ENCODE assay signal across 8 cellular contexts in genomic region chr12:62466596-62467411, GRCh38. TPM values are rescaled to one million over a fixed set of nuclear protein-coding genes. Genes with fewer than 3 reads are reported as not detected.
DNase-seq lines count a peak whose midpoint lies in the region; ATAC-seq and TF ChIP-seq lines count a peak whose summit lies in the region.

Gene MON2 (plus strand): TSS chr12:62466826. CDS start chr12:62467208, 382 bp downstream.

- peaks cover 9 to 31% (median 20%) of the 10 kb centered on the region in 4 donors for H3K4me1 Mint-ChIP-seq in naive thymus-derived CD8-positive, alpha-beta T cell
- H3K4me1 Mint-ChIP-seq in stimulated activated naive B cell treated with anti-CD40 and anti-IgM and Interleukin-4, amounts not matched to agents 10 μg/mL and 1 μg/mL and 100 μg/mL, for 72 hours = peaks cover 9 to 12% of the 10 kb centered on the region in 2 donors

- peaks cover 0 to 20% (median 6%) of the 10 kb centered on the region in 9 donors for H3K9me3 Mint-ChIP-seq in naive thymus-derived CD8-positive, alpha-beta T cell
- peaks cover 5 to 8% of the 10 kb centered on the region in 2 donors for H3K9me3 Mint-ChIP-seq in stimulated activated naive B cell treated with anti-CD40 and anti-IgM and Interleukin-4, amounts not matched to agents 10 μg/mL and 1 μg/mL and 100 μg/mL, for 72 hours

- H3K36me3 ChIP-seq in DND-41 (ENCODE audit: insufficient read depth, low read length) (peaks cover 12% of the 10 kb centered on the region; the same call in 1 of the 2 replicates), Karpas-422 (ENCODE audit: insufficient read depth, low read length) (peaks cover 4% of the 10 kb centered on the region; the same call in 1 of the 2 replicates)

- peak within 1 kb of the TSS; percentile 74 for H3K4me2 ChIP-seq in DND-41 (ENCODE audit: insufficient read depth, low read length)
- H3K4me2 ChIP-seq in Karpas-422 (ENCODE audit: low read depth, low read length, poor library complexity, severe bottlenecking) = peak within 1 kb of the TSS; percentile 99

- no peaks in the 10 kb centered on the region for H3K9me2 ChIP-seq in Karpas-422 (replicated peaks; ENCODE audit: insufficient read depth, low read length)

- H4K20me1 ChIP-seq in DND-41 (ENCODE audit: insufficient read depth, low read length) (0 out of 2 replicates have a peak, but pooled peaks cover 2% of the 10 kb centered on the region), Karpas-422 (ENCODE audit: insufficient read depth, low read depth, low read length) (peaks cover 8% of the 10 kb centered on the region; the same call in 1 of the 2 replicates)

- ATAC-seq in DND-41 (ENCODE audit: insufficient read depth, low read depth) = peak; percentile 96
- ATAC-seq in GM21825 (IDR thresholded peaks at IDR 0.05; ENCODE audit: unreplicated experiment) = peak; percentile 99
- ATAC-seq in naive thymus-derived CD8-positive, alpha-beta T cell = peak; percentile 92 to 95
- ATAC-seq in stimulated activated naive B cell treated with anti-CD40 and anti-IgM and Interleukin-4, amounts not matched to agents 10 μg/mL and 1 μg/mL and 100 μg/mL, for 72 hours (replicated peaks) = peak; percentile 99

- DNase-seq in DND-41 (peak; percentile 88), Karpas-422 (peak; percentile 95), RPMI8226 (peak; percentile 91), fibroblast of gingiva (ENCODE audit: low read depth) (peak; percentile 82)
- peak; percentile 65 to 80 for DNase-seq in activated T-helper 1 cell treated with anti-CD3 and anti-CD28 coated beads, Interleukin-2, amount 50 U/mL, for 16 hours (ENCODE audit: low read depth in 1 of 2, low spot score in 1 of 2)
- peak; percentile 81 to 92 (median 84) for DNase-seq in naive thymus-derived CD8-positive, alpha-beta T cell
- DNase-seq in stimulated activated naive B cell treated with anti-CD40 and anti-IgM and Interleukin-4, amounts not matched to agents 10 μg/mL and 1 μg/mL and 100 μg/mL, for 72 hours = peak; percentile 83

- peaks cover 0 to 3% (median 0%) of the 10 kb centered on the region in 5 donors for H3K27me3 Mint-ChIP-seq in naive thymus-derived CD8-positive, alpha-beta T cell
- no peaks in the 10 kb centered on the region for H3K27me3 Mint-ChIP-seq in stimulated activated naive B cell treated with anti-CD40 and anti-IgM and Interleukin-4, amounts not matched to agents 10 μg/mL and 1 μg/mL and 100 μg/mL, for 72 hours

- H3K9ac ChIP-seq in DND-41 (ENCODE audit: low read depth, low read length) = peak within 1 kb of the TSS; percentile 96
- H3K9ac ChIP-seq in Karpas-422 (ENCODE audit: low read length) = peak within 1 kb of the TSS; percentile 97

- peak within 1 kb of the TSS; percentile 93 to 98 (median 96) for H3K27ac Mint-ChIP-seq in naive thymus-derived CD8-positive, alpha-beta T cell
- peak within 1 kb of the TSS; percentile 99 for H3K27ac Mint-ChIP-seq in stimulated activated naive B cell treated with anti-CD40 and anti-IgM and Interleukin-4, amounts not matched to agents 10 μg/mL and 1 μg/mL and 100 μg/mL, for 72 hours

- peak within 1 kb of the TSS; percentile 88 to 98 (median 92) for H3K4me3 Mint-ChIP-seq in naive thymus-derived CD8-positive, alpha-beta T cell
- peak within 1 kb of the TSS; percentile 88 to 98 for H3K4me3 Mint-ChIP-seq in stimulated activated naive B cell treated with anti-CD40 and anti-IgM and Interleukin-4, amounts not matched to agents 10 μg/mL and 1 μg/mL and 100 μg/mL, for 72 hours

- H3K79me2 ChIP-seq in DND-41 (ENCODE audit: insufficient read depth, low read length) (peaks cover 60% of the 10 kb centered on the region), Karpas-422 (ENCODE audit: low read length) (peaks cover 54% of the 10 kb centered on the region)

- H3K27me3 ChIP-seq in DND-41 (ENCODE audit: insufficient read depth, low read length, poor library complexity) (no peaks in the 10 kb centered on the region), Karpas-422 (ENCODE audit: low read length) (no peaks in the 10 kb centered on the region)

- H3K36me3 Mint-ChIP-seq in naive thymus-derived CD8-positive, alpha-beta T cell = peaks cover 0 to 11% (median 5%) of the 10 kb centered on the region in 3 donors
- no peaks in the 10 kb centered on the region for H3K36me3 Mint-ChIP-seq in stimulated activated naive B cell treated with anti-CD40 and anti-IgM and Interleukin-4, amounts not matched to agents 10 μg/mL and 1 μg/mL and 100 μg/mL, for 72 hours

- H3K27ac ChIP-seq in DND-41 (ENCODE audit: low read length) (peak within 1 kb of the TSS; percentile 78), Karpas-422 (ENCODE audit: low read length) (peak within 1 kb of the TSS; percentile 30; the same call in 1 of the 2 replicates)

- peak; percentile 9 for TF ChIP-seq CTCF in DND-41 (IDR thresholded peaks at IDR 0.05; ENCODE audit: borderline replicate concordance, extremely low read depth, low read length, poor library complexity, severe bottlenecking)

- POLR2A ChIA-PET in naive thymus-derived CD8-positive, alpha-beta T cell (lab: Charles Lee) = interaction anchor here (0.6 to 2.0 kb wide), 5 partner anchors 9 to 207 kb away, joined by 3 to 21 read pairs (median 5); partner anchors contain the start of gene USP15

- no peaks in the 10 kb centered on the region for H3K9me3 ChIP-seq in DND-41 (ENCODE audit: insufficient read depth, low read length, severe bottlenecking)
- peaks cover 5% of the 10 kb centered on the region; the same call in 1 of the 2 replicates for H3K9me3 ChIP-seq in Karpas-422 (ENCODE audit: low read length)

- peaks cover 38% of the 10 kb centered on the region for H3K4me1 ChIP-seq in DND-41 (ENCODE audit: insufficient read depth, low read length)
- H3K4me1 ChIP-seq in Karpas-422 (ENCODE audit: low read length) = peaks cover 25% of the 10 kb centered on the region

- peak within 1 kb of the TSS; percentile 83 to 98 for H3K4me3 ChIP-seq in DND-41 (ENCODE audit: low read depth in 1 of 2, low read length in 2 of 2)
- H3K4me3 ChIP-seq in Karpas-422 (ENCODE audit: low read length) = peak within 1 kb of the TSS; percentile 94

- peak within 1 kb of the TSS; percentile 97 for H2AFZ ChIP-seq in DND-41 (ENCODE audit: low read depth, low read length)
- H2AFZ ChIP-seq in Karpas-422 (ENCODE audit: low read length) = peak within 1 kb of the TSS; percentile 93

RNA-seq across cellular contexts. Expression of gene MON2, which starts in this region (rescaled TPM):
- 35.8 and 89.5 TPM in 2 replicates for total RNA-seq in Karpas-422 (2014; rRNA removed; shearing (Covaris generic); ENCODE audit: low replicate concordance)
- 10 to 100 TPM; 75.1 to 79.3 TPM for total RNA-seq in naive thymus-derived CD8-positive, alpha-beta T cell
- 10 to 100 TPM; 11.3 to 18.5 (median 11.5) TPM for polyA plus RNA-seq in naive thymus-derived CD8-positive, alpha-beta T cell

Comparison
In these comparisons a context has a peak if more than half of its experiments do, and no peak if none do; other contexts are left out.
1. Peak in every context shown above with its lines: DNase-seq, ATAC-seq, H3K4me3 ChIP-seq and H3K27ac ChIP-seq.